2 cellular contexts compared by ENCODE assay signal in genomic region chr11:35715649-35716048, GRCh38.
TF ChIP-seq lines count a peak whose summit lies in the region.

No MANE protein-coding gene starts in this region.

TF ChIP-seq in GM12878, 131 proteins besides CTCF, POLR2A, EP300 and RAD21 (continued from another document):
- no peak for TF ChIP-seq USF1 (IDR thresholded peaks at IDR 0.05; ENCODE audit: borderline replicate concordance, extremely low read length, insufficient read depth, low read depth, low read length)

TF ChIP-seq in neural cell, 6 proteins besides CTCF, POLR2A, EP300 and RAD21 (continued from another document):
- TF ChIP-seq REST (IDR thresholded peaks at IDR 0.05; ENCODE audit: borderline replicate concordance) (no peak), TAF1 (IDR thresholded peaks at IDR 0.05; ENCODE audit: low read depth) (no peak), EZH2 (IDR thresholded peaks at IDR 0.05; ENCODE audit: borderline replicate concordance, insufficient read depth, low read length, poor library complexity, severe bottlenecking) (no peak)
